In genomic region chr12:47121146-47121545, GRCh38 we compare ENCODE assay signal across 16 cellular contexts. TPM values are rescaled to one million over a fixed set of nuclear protein-coding genes. Genes with fewer than 3 reads are reported as not detected.
A peak's percentile ranks its signal among the peaks of the same experiment; 100 is the strongest.
DNase-seq lines count a peak whose midpoint lies in the region; ATAC-seq, FAIRE-seq and TF ChIP-seq lines count a peak whose summit lies in the region.
"Had no signal": no experiment of that assay in that cellular context is flagged by ENCODE, and none has a peak within 500 bp of the region (broad histone marks: within the 10 kb centered on the region; RNA-seq: fewer than 3 reads in every experiment).

No MANE protein-coding gene starts in this region.

- TF ChIP-seq CTCF in HFFc6 (IDR thresholded peaks at IDR 0.05) (no peak), keratinocyte (optimal IDR thresholded peaks at IDR 0.05 in 1 of 3, IDR thresholded peaks at IDR 0.05 in 1 of 3, conservative IDR thresholded peaks at IDR 0.05 in 1 of 3; ENCODE audit: extremely low read depth in 1 of 3, insufficient read depth in 2 of 3, low read length in 3 of 3) (no peak), right lobe of liver (IDR thresholded peaks at IDR 0.05) (no peak)

- peak overlapping the region; percentile 81 for H3K27ac Mint-ChIP-seq in HFFc6
- peak overlapping the region; percentile 86 for H3K27ac Mint-ChIP-seq in activated naive CD8-positive, alpha-beta T cell treated with anti-CD3 and anti-CD28 coated beads for 36 hours

- no peak overlapping the region for H3K4me2 ChIP-seq in keratinocyte (ENCODE audit: control insufficient read depth, extremely low read depth, insufficient read depth, low read depth, low read length)

- H3K9me1 ChIP-seq in keratinocyte (ENCODE audit: control insufficient read depth, extremely low read depth, insufficient read depth, low read length) = no peaks in the 10 kb centered on the region

- peaks cover 52% of the 10 kb centered on the region for H3K4me1 Mint-ChIP-seq in HFFc6 (ENCODE audit: low read depth)
- H3K4me1 Mint-ChIP-seq in activated naive CD8-positive, alpha-beta T cell treated with anti-CD3 and anti-CD28 coated beads for 36 hours = peaks cover 34% of the 10 kb centered on the region

- peaks cover 2% of the 10 kb centered on the region for H3K9me3 ChIP-seq in keratinocyte (ENCODE audit: control insufficient read depth, low read depth, low read length)
- H3K9me3 ChIP-seq in right lobe of liver = no peaks in the 10 kb centered on the region
- H3K9me3 ChIP-seq: gastrocnemius medialis, neutrophil, vagina had no signal

- peak; percentile 52 for FAIRE-seq in keratinocyte (lab: Jason Lieb, UNC)
- FAIRE-seq: A204.1, TTC549 had no signal

- dilution Hi-C loops in keratinocyte (cut with MboI; ENCODE audit: extremely low pct_ligation_motif_present, low sequenced_read_pairs) = no loop called here

- H3K27ac ChIP-seq in keratinocyte (ENCODE audit: control insufficient read depth, insufficient read depth, low read length) = no peak overlapping the region
- no peak overlapping the region for H3K27ac ChIP-seq in right lobe of liver
- H3K27ac ChIP-seq: gastrocnemius medialis, neutrophil, vagina had no signal

- H3K27me3 Mint-ChIP-seq in HFFc6 (ENCODE audit: insufficient read depth) = no peaks in the 10 kb centered on the region
- H3K27me3 Mint-ChIP-seq in activated naive CD8-positive, alpha-beta T cell treated with anti-CD3 and anti-CD28 coated beads for 36 hours = no peaks in the 10 kb centered on the region

- H3K79me2 ChIP-seq in keratinocyte (ENCODE audit: control insufficient read depth, insufficient read depth, low read length) = no peaks in the 10 kb centered on the region

- H3K27me3 ChIP-seq in keratinocyte (ENCODE audit: control insufficient read depth, extremely low read depth, insufficient read depth, low read length) (no peaks in the 10 kb centered on the region), right lobe of liver (no peaks in the 10 kb centered on the region)
- H3K27me3 ChIP-seq: gastrocnemius medialis, neutrophil, vagina had no signal

- intact Hi-C loops in right lobe of liver (cut with DNase I) = no loop called here

- 87% methylated on average over 5 of the region's 5 CpGs for WGBS in right lobe of liver (ENCODE audit: insufficient coverage, low coverage, low lambda C conversion rate, missing lambda C conversion rate)

- no peaks in the 10 kb centered on the region for H4K20me1 ChIP-seq in keratinocyte (ENCODE audit: control insufficient read depth, extremely low read depth, insufficient read depth, low read length)

- H3K36me3 Mint-ChIP-seq in HFFc6 (ENCODE audit: low read depth) = peaks cover 34% of the 10 kb centered on the region
- H3K36me3 Mint-ChIP-seq in activated naive CD8-positive, alpha-beta T cell treated with anti-CD3 and anti-CD28 coated beads for 36 hours = peaks cover 48% of the 10 kb centered on the region

- H3K9me3 Mint-ChIP-seq in HFFc6 = peaks cover 14% of the 10 kb centered on the region
- peaks cover 1% of the 10 kb centered on the region for H3K9me3 Mint-ChIP-seq in activated naive CD8-positive, alpha-beta T cell treated with anti-CD3 and anti-CD28 coated beads for 36 hours

- peak; percentile 11 for DNase-seq in activated CD4-positive, alpha-beta T cell treated with anti-CD3 and anti-CD28 coated beads for 48 hours
- no peak for DNase-seq in activated CD4-positive, alpha-beta T cell treated with anti-CD3 and anti-CD28 coated beads for 4 hours
- DNase-seq in HFFc6 (peak; percentile 68), keratinocyte (ENCODE audit: low read depth, low spot score) (no peak), C1 segment of cervical spinal cord (lab: John Stamatoyannopoulos, UW) (no peak), right lobe of liver (no peak)
- no peak for DNase-seq in activated naive CD8-positive, alpha-beta T cell treated with anti-CD3 and anti-CD28 coated beads for 36 hours
- DNase-seq: effector memory CD4-positive, alpha-beta T cell; gastrocnemius medialis; immature natural killer cell; stimulated activated naive CD4-positive, alpha-beta T cell treated with Interleukin-2 at 50 U/mL for 16 hours had no signal

- TF ChIP-seq POLR2A in right lobe of liver (IDR thresholded peaks at IDR 0.05) = no peak

- H3K36me3 ChIP-seq in keratinocyte (ENCODE audit: control insufficient read depth in 2 of 2, extremely low read depth in 1 of 2, insufficient read depth in 2 of 2, low read length in 2 of 2) = no peaks in the 10 kb centered on the region
- no peaks in the 10 kb centered on the region for H3K36me3 ChIP-seq in right lobe of liver
- H3K36me3 ChIP-seq: gastrocnemius medialis, neutrophil, vagina had no signal

- H3K4me1 ChIP-seq in keratinocyte (ENCODE audit: control insufficient read depth, extremely low read depth, insufficient read depth, low read length) (peaks cover 13% of the 10 kb centered on the region), right lobe of liver (no peaks in the 10 kb centered on the region)
- H3K4me1 ChIP-seq: gastrocnemius medialis, vagina had no signal

- H2AFZ ChIP-seq in keratinocyte (ENCODE audit: control insufficient read depth, low read length) = no peak overlapping the region

- peak overlapping the region; percentile 44 for H3K4me3 Mint-ChIP-seq in HFFc6
- peak overlapping the region; percentile 18 for H3K4me3 Mint-ChIP-seq in activated naive CD8-positive, alpha-beta T cell treated with anti-CD3 and anti-CD28 coated beads for 36 hours
- H3K4me3 Mint-ChIP-seq: immature natural killer cell had no signal

- H3K9ac ChIP-seq in keratinocyte (ENCODE audit: control insufficient read depth, extremely low read depth, insufficient read depth, low read length) = no peak overlapping the region

- no peak overlapping the region for H3K4me3 ChIP-seq in keratinocyte (ENCODE audit: control insufficient read depth in 2 of 3, extremely low read depth in 1 of 3, insufficient read depth in 2 of 3, low read depth in 1 of 3, low read length in 3 of 3)
- H3K4me3 ChIP-seq in right lobe of liver = no peak overlapping the region
- H3K4me3 ChIP-seq: gastrocnemius medialis, vagina had no signal

- ATAC-seq in HG03378 (IDR thresholded peaks at IDR 0.05; ENCODE audit: unreplicated experiment) (no peak), right lobe of liver (no peak)
- ATAC-seq: gastrocnemius medialis had no signal

RNA-seq across cellular contexts. Expression of gene AMIGO2, which starts 41.4 kb away (rescaled TPM):
- total RNA-seq in HFFc6 (2021; fragmentation: NEBNext Ultra II Directional; extraction: Animal tissue kit (Norgen Biotek cat#: 25700)) = 10 to 100 TPM; 46.6 to 82.4 (median 60.7) TPM
- total RNA-seq in activated naive CD8-positive, alpha-beta T cell treated with anti-CD3 and anti-CD28 coated beads for 36 hours = 10 to 100 TPM; 19.0 to 20.6 TPM
- 50.7 to 76.5 TPM (median 71.3 TPM) in 3 replicates for polyA plus RNA-seq in keratinocyte
- 8.3 TPM for polyA plus RNA-seq in keratinocyte (2011; ENCODE audit: low read depth)
- 29.4 and 57.4 TPM in 2 replicates for polyA plus RNA-seq in keratinocyte (2011; cell fraction: cytosol; rRNA removed)
- polyA plus RNA-seq in keratinocyte (2011; cell fraction: nucleus; rRNA removed) = 135 and 145 TPM in 2 replicates
- 12.8 and 59.8 TPM in 2 replicates for polyA plus RNA-seq in keratinocyte (2012; ENCODE audit: low replicate concordance)
- polyA minus RNA-seq in keratinocyte = 33.5 to 51.5 TPM (median 39.6 TPM) in 3 replicates
- polyA minus RNA-seq in keratinocyte (2011; cell fraction: cytosol; rRNA and poly(A)+ RNA removed) = 30.3 TPM
- 45.1 and 74.9 TPM in 2 replicates for polyA minus RNA-seq in keratinocyte (2011; cell fraction: nucleus; rRNA and poly(A)+ RNA removed)
- total RNA-seq in right lobe of liver = 1 to 10 TPM in 5 of 6 experiments, under 1 TPM in 1; 0.88 to 4.3 (median 1.9) TPM

RNA-seq across cellular contexts. Expression of gene PCED1B, which starts 41.7 kb away (rescaled TPM):
- total RNA-seq in HFFc6 (2021; fragmentation: NEBNext Ultra II Directional; extraction: Animal tissue kit (Norgen Biotek cat#: 25700)) = 1 to 10 TPM; 3.3 to 5.4 (median 4.9) TPM
- total RNA-seq in activated naive CD8-positive, alpha-beta T cell treated with anti-CD3 and anti-CD28 coated beads for 36 hours = 100 to 1,000 TPM; 117 TPM
- 3.1 to 3.7 TPM (median 3.2 TPM) in 3 replicates for polyA plus RNA-seq in keratinocyte
- 2.0 TPM for polyA plus RNA-seq in keratinocyte (2011; ENCODE audit: low read depth)
- 2.4 and 4.7 TPM in 2 replicates for polyA plus RNA-seq in keratinocyte (2011; cell fraction: cytosol; rRNA removed)
- polyA plus RNA-seq in keratinocyte (2011; cell fraction: nucleus; rRNA removed) = 7.8 and 13.8 TPM in 2 replicates
- 5.1 and 8.0 TPM in 2 replicates for polyA plus RNA-seq in keratinocyte (2012; ENCODE audit: low replicate concordance)
- polyA minus RNA-seq in keratinocyte = 2.9 to 5.0 TPM (median 4.4 TPM) in 3 replicates
- polyA minus RNA-seq in keratinocyte (2011; cell fraction: cytosol; rRNA and poly(A)+ RNA removed) = 2.1 TPM
- 3.2 and 4.5 TPM in 2 replicates for polyA minus RNA-seq in keratinocyte (2011; cell fraction: nucleus; rRNA and poly(A)+ RNA removed)
- 1 to 10 TPM in 3 of 6 experiments, under 1 TPM in 3; 0.62 to 3.0 (median 1.1) TPM for total RNA-seq in right lobe of liver

Comparison
In these comparisons a context has a peak if more than half of its experiments do, and no peak if none do; other contexts are left out.
1. DNase-seq: peak in activated CD4-positive, alpha-beta T cell treated with anti-CD3 and anti-CD28 coated beads for 48 hours (single experiment) and HFFc6 (single experiment); none in activated CD4-positive, alpha-beta T cell treated with anti-CD3 and anti-CD28 coated beads for 4 hours (0 of 2), activated naive CD8-positive, alpha-beta T cell treated with anti-CD3 and anti-CD28 coated beads for 36 hours (single experiment), keratinocyte (single experiment), C1 segment of cervical spinal cord (0 of 14) and right lobe of liver (0 of 3).
2. RNA of gene PCED1B, which starts 41.7 kb away (total RNA-seq): 117 TPM in activated naive CD8-positive, alpha-beta T cell treated with anti-CD3 and anti-CD28 coated beads for 36 hours; 3.3 to 5.4 TPM in HFFc6 and 0.62 to 3.0 TPM in right lobe of liver; every median in the first group is over 10 times any median in the second.